17 cellular contexts compared by ENCODE assay signal in the genomic region with DNA sequence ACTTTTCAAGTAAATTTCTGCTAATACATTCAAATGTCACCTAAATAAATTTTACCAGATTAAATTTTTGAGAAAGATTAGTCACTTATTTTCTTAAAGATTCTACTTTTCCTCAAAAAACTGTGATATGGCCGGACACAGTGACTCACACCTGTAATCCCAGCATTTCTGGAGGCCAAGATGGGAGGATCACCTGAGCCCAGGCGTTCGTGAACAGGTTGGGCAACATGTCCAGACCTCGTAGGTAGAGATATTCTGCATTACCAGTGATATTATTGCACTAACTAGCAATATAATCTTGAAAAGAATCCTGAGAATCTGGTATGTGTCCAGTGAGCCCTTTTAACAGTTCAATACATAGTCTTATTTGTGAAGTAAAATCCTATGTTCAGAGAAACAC.
DNase-seq lines count a peak whose midpoint lies in the region; ATAC-seq and TF ChIP-seq lines count a peak whose summit lies in the region.
"Had no signal": no experiment of that assay in that cellular context is flagged by ENCODE, and none has a peak within 500 bp of the region (broad histone marks: within the 10 kb centered on the region; RNA-seq: fewer than 3 reads in every experiment).

No MANE protein-coding gene starts in this region.

- no peaks in the 10 kb centered on the region for H3K36me3 ChIP-seq in left ventricle myocardium inferior
- no peaks in the 10 kb centered on the region for H3K36me3 ChIP-seq in smooth muscle cell (ENCODE audit: low read depth)

- H3K4me1 Mint-ChIP-seq in activated CD4-positive, alpha-beta T cell treated with anti-CD3 and anti-CD28 coated beads for 36 hours = peaks cover 63% of the 10 kb centered on the region
- H3K4me1 Mint-ChIP-seq in activated CD4-positive, alpha-beta T cell treated with anti-CD3 and anti-CD28 coated beads, Interleukin-2, amount 10 ng/mL, durations not matched to agents 24 days and 14 days = peaks cover 42% of the 10 kb centered on the region
- H3K4me1 Mint-ChIP-seq in activated naive CD8-positive, alpha-beta T cell (ENCODE audit: low read depth) = peaks cover 77% of the 10 kb centered on the region

- H2AFZ ChIP-seq in smooth muscle cell (ENCODE audit: low read depth) = no peak overlapping the region

- H3K27me3 ChIP-seq in left ventricle myocardium inferior (ENCODE audit: low read depth) (no peaks in the 10 kb centered on the region), smooth muscle cell (ENCODE audit: low read depth) (no peaks in the 10 kb centered on the region)

- H3K4me1 ChIP-seq in left ventricle myocardium inferior (peaks cover 82% of the 10 kb centered on the region), smooth muscle cell (ENCODE audit: low read depth) (peaks cover 3% of the 10 kb centered on the region)

- WGBS in smooth muscle cell (ENCODE audit: low lambda C conversion rate) = 95% methylated on average over 4 of the region's 4 CpGs

- peaks cover 30% of the 10 kb centered on the region for H4K20me1 ChIP-seq in smooth muscle cell (ENCODE audit: low read depth)

- POLR2A ChIA-PET in activated CD4-positive, alpha-beta T cell treated with anti-CD3 and anti-CD28 coated beads for 36 hours (lab: Charles Lee) = no interaction called here

- TF ChIP-seq CTCF in left ventricle myocardium inferior (IDR thresholded peaks at IDR 0.05; ENCODE audit: borderline replicate concordance) = no peak
- no peak for TF ChIP-seq CTCF in smooth muscle cell (IDR thresholded peaks at IDR 0.05; ENCODE audit: borderline replicate concordance, insufficient read depth, poor library complexity, severe bottlenecking)

- peak overlapping the region; percentile 28 for H3K27ac ChIP-seq in left ventricle myocardium inferior (replicated peaks)
- no peak overlapping the region for H3K27ac ChIP-seq in smooth muscle cell (ENCODE audit: low read depth)
- H3K27ac ChIP-seq: 22Rv1 had no signal

- no peak for ATAC-seq in activated CD4-positive, alpha-beta T cell treated with anti-CD3 and anti-CD28 coated beads for 36 hours
- ATAC-seq in left cardiac atrium = no peak
- ATAC-seq: K562 had no signal

- H3K9ac ChIP-seq in smooth muscle cell (ENCODE audit: low read depth) = no peak overlapping the region

- peaks cover 46% of the 10 kb centered on the region for H3K36me3 Mint-ChIP-seq in activated CD4-positive, alpha-beta T cell treated with anti-CD3 and anti-CD28 coated beads for 36 hours (ENCODE audit: low read depth)
- H3K36me3 Mint-ChIP-seq in activated CD4-positive, alpha-beta T cell treated with anti-CD3 and anti-CD28 coated beads, Interleukin-2, amount 10 ng/mL, durations not matched to agents 24 days and 14 days (ENCODE audit: low read depth) = peaks cover 54% of the 10 kb centered on the region
- H3K36me3 Mint-ChIP-seq in activated naive CD8-positive, alpha-beta T cell = peaks cover 15% of the 10 kb centered on the region

- peaks cover 4% of the 10 kb centered on the region for H3K9me3 Mint-ChIP-seq in activated CD4-positive, alpha-beta T cell treated with anti-CD3 and anti-CD28 coated beads for 36 hours (ENCODE audit: low read depth)
- peaks cover 3% of the 10 kb centered on the region for H3K9me3 Mint-ChIP-seq in activated CD4-positive, alpha-beta T cell treated with anti-CD3 and anti-CD28 coated beads, Interleukin-2, amount 10 ng/mL, durations not matched to agents 24 days and 14 days
- peaks cover 4% of the 10 kb centered on the region for H3K9me3 Mint-ChIP-seq in activated naive CD8-positive, alpha-beta T cell (ENCODE audit: low read depth)

- peak overlapping the region; percentile 39 for H3K27ac Mint-ChIP-seq in activated CD4-positive, alpha-beta T cell treated with anti-CD3 and anti-CD28 coated beads for 36 hours
- no peak overlapping the region for H3K27ac Mint-ChIP-seq in activated CD4-positive, alpha-beta T cell treated with anti-CD3 and anti-CD28 coated beads, Interleukin-2, amount 10 ng/mL, durations not matched to agents 24 days and 14 days
- peak overlapping the region; percentile 89 for H3K27ac Mint-ChIP-seq in activated naive CD8-positive, alpha-beta T cell
- H3K27ac Mint-ChIP-seq: B cell had no signal

- intact Hi-C loops in activated CD4-positive, alpha-beta T cell treated with anti-CD3 and anti-CD28 coated beads for 36 hours (cut with DNase I, micrococcal nuclease) = loop anchor here in 1 of 2 experiments (2.0 kb wide), 1 partner anchor 16 kb away; no protein-coding TSS in a partner anchor
- intact Hi-C loops in activated CD4-positive, alpha-beta T cell treated with anti-CD3 and anti-CD28 coated beads, Interleukin-2, amount 10 ng/mL, durations not matched to agents 24 days and 14 days (cut with micrococcal nuclease) = loop anchor here (5.0 kb wide), 1 partner anchor 35 kb away; no protein-coding TSS in a partner anchor
- intact Hi-C loops in left ventricle myocardium inferior (cut with micrococcal nuclease) (no loop called here), left cardiac atrium (cut with DNase I) (no loop called here)

- no peaks in the 10 kb centered on the region for H3F3A ChIP-seq in smooth muscle cell (ENCODE audit: low read depth)

- no peak overlapping the region for H3K4me3 Mint-ChIP-seq in activated CD4-positive, alpha-beta T cell treated with anti-CD3 and anti-CD28 coated beads for 36 hours
- H3K4me3 Mint-ChIP-seq in activated CD4-positive, alpha-beta T cell treated with anti-CD3 and anti-CD28 coated beads, Interleukin-2, amount 10 ng/mL, durations not matched to agents 24 days and 14 days = no peak overlapping the region
- H3K4me3 Mint-ChIP-seq in activated naive CD8-positive, alpha-beta T cell = no peak overlapping the region
- H3K4me3 Mint-ChIP-seq: B cell had no signal

- H3K27me3 Mint-ChIP-seq in activated CD4-positive, alpha-beta T cell treated with anti-CD3 and anti-CD28 coated beads for 36 hours = no peaks in the 10 kb centered on the region
- H3K27me3 Mint-ChIP-seq in activated CD4-positive, alpha-beta T cell treated with anti-CD3 and anti-CD28 coated beads, Interleukin-2, amount 10 ng/mL, durations not matched to agents 24 days and 14 days = no peaks in the 10 kb centered on the region
- H3K27me3 Mint-ChIP-seq in activated naive CD8-positive, alpha-beta T cell = no peaks in the 10 kb centered on the region
- H3K27me3 Mint-ChIP-seq: B cell had no signal

- H3K4me2 ChIP-seq in smooth muscle cell = peak overlapping the region; percentile 18

- peaks cover 38% of the 10 kb centered on the region for H3K79me2 ChIP-seq in smooth muscle cell (ENCODE audit: low read depth)

- no peak for DNase-seq in activated CD4-positive, alpha-beta T cell treated with anti-CD3 and anti-CD28 coated beads for 36 hours
- no peak for DNase-seq in activated CD4-positive, alpha-beta T cell treated with anti-CD3 and anti-CD28 coated beads, Interleukin-2, amount 10 ng/mL, durations not matched to agents 24 days and 14 days
- DNase-seq in left ventricle myocardium inferior (no peak), left cardiac atrium (no peak), smooth muscle cell (lab: John Stamatoyannopoulos, UW; ENCODE audit: unreplicated experiment) (no peak)
- no peak for DNase-seq in stimulated activated CD8-positive, alpha-beta memory T cell treated with anti-CD3 and anti-CD28 coated beads, Interleukin-4, amount 100 ng/mL, for 48 hours
- no peak for DNase-seq in stimulated activated CD4-positive, alpha-beta T cell treated with anti-CD3 and anti-CD28 coated beads, Interleukin-12 subunit alpha, Interleukin-12 subunit beta, amount 100 ng/mL, for 4 hours
- DNase-seq: DMS79 treated with DMSO at 0.1 percent for 48 hours, NCI-H1417, NCI-H187, NCI-H2227 treated with DMSO at 0.1 percent for 48 hours, NCI-H510A treated with DMSO at 0.1 percent for 48 hours, NCI-H82 had no signal

- H3K9me3 ChIP-seq in left ventricle myocardium inferior (replicated peaks) (no peaks in the 10 kb centered on the region), smooth muscle cell (replicated peaks; ENCODE audit: low read depth) (no peaks in the 10 kb centered on the region)

- CTCF ChIA-PET in activated CD4-positive, alpha-beta T cell treated with anti-CD3 and anti-CD28 coated beads for 36 hours (lab: Charles Lee) = no interaction called here

- H3K4me3 ChIP-seq in left ventricle myocardium inferior (no peak overlapping the region), smooth muscle cell (no peak overlapping the region)
- H3K4me3 ChIP-seq: K562 had no signal
